11 cellular contexts compared by ENCODE assay signal in genomic region chr5:71924980-71925379, GRCh38.
DNase-seq lines count a peak whose midpoint lies in the region; ATAC-seq and TF ChIP-seq lines count a peak whose summit lies in the region.
"Had no signal": no experiment of that assay in that cellular context is flagged by ENCODE, and none has a peak within 500 bp of the region (broad histone marks: within the 10 kb centered on the region; RNA-seq: fewer than 3 reads in every experiment).

No MANE protein-coding gene starts in this region.

- H3K27me3 ChIP-seq in fibroblast of lung (ENCODE audit: control insufficient read depth, insufficient read depth, low read length) = no peaks in the 10 kb centered on the region
- no peaks in the 10 kb centered on the region for H3K27me3 ChIP-seq in smooth muscle cell (ENCODE audit: low read depth)
- H3K27me3 ChIP-seq in gastrocnemius medialis = no peaks in the 10 kb centered on the region

- H3K27me3 Mint-ChIP-seq in activated T-helper 17 cell treated with anti-CD3 and anti-CD28 coated beads, Interleukin-2, amount 50 U/mL, for 72 hours = peaks cover 37% of the 10 kb centered on the region

- H3K9me3 Mint-ChIP-seq in activated T-helper 17 cell treated with anti-CD3 and anti-CD28 coated beads, Interleukin-2, amount 50 U/mL, for 72 hours = peaks cover 12% of the 10 kb centered on the region

- H3K4me3 Mint-ChIP-seq in activated T-helper 17 cell treated with anti-CD3 and anti-CD28 coated beads, Interleukin-2, amount 50 U/mL, for 72 hours = no peak overlapping the region
- H3K4me3 Mint-ChIP-seq: nephron had no signal

- DNase-seq in NCI-H1092 treated with DMSO at 0.1 percent for 48 hours (lab: John Stamatoyannopoulos, UW) (peak; percentile 7), NCI-H1092 (lab: John Stamatoyannopoulos, UW) (no peak), RKO (ENCODE audit: low spot score) (peak; percentile 46), fibroblast of lung (ENCODE audit: low read depth in 2 of 2) (peak; percentile 50 to 67), smooth muscle cell (lab: John Stamatoyannopoulos, UW; ENCODE audit: unreplicated experiment) (no peak), gastrocnemius medialis (no peak)
- no peak for DNase-seq in activated CD4-positive, CD25-positive, alpha-beta regulatory T cell (lab: John Stamatoyannopoulos, UW)
- DNase-seq: glutamatergic neuron, NCI-H2171 treated with DMSO at 0.1 percent for 48 hours had no signal

- H3K4me2 ChIP-seq in fibroblast of lung (ENCODE audit: extremely low read depth, insufficient read depth, low read length) (no peak overlapping the region), smooth muscle cell (peak overlapping the region; percentile 15)

- no peaks in the 10 kb centered on the region for H3F3A ChIP-seq in smooth muscle cell (ENCODE audit: low read depth)

- ATAC-seq in gastrocnemius medialis = no peak
- no peak for ATAC-seq in activated T-helper 17 cell treated with anti-CD3 and anti-CD28 coated beads, Interleukin-2, amount 50 U/mL, for 72 hours (replicated peaks)

- H3K36me3 ChIP-seq in fibroblast of lung (ENCODE audit: control insufficient read depth, insufficient read depth, low read length) = no peaks in the 10 kb centered on the region
- no peaks in the 10 kb centered on the region for H3K36me3 ChIP-seq in smooth muscle cell (ENCODE audit: low read depth)
- no peaks in the 10 kb centered on the region for H3K36me3 ChIP-seq in gastrocnemius medialis

- no peak for TF ChIP-seq CTCF in fibroblast of lung (conservative IDR thresholded peaks at IDR 0.05 in 1 of 2, IDR thresholded peaks at IDR 0.05 in 1 of 2; ENCODE audit: low read depth in 1 of 2, low read length in 2 of 2)
- no peak for TF ChIP-seq CTCF in smooth muscle cell (IDR thresholded peaks at IDR 0.05; ENCODE audit: borderline replicate concordance, insufficient read depth, poor library complexity, severe bottlenecking)
- no peak for TF ChIP-seq CTCF in gastrocnemius medialis (IDR thresholded peaks at IDR 0.05 in 4 of 5, conservative IDR thresholded peaks at IDR 0.05 in 1 of 5)

- WGBS in smooth muscle cell (ENCODE audit: low lambda C conversion rate) = 30% methylated on average over 3 of the region's 3 CpGs

- H3K4me1 Mint-ChIP-seq in activated T-helper 17 cell treated with anti-CD3 and anti-CD28 coated beads, Interleukin-2, amount 50 U/mL, for 72 hours = no peaks in the 10 kb centered on the region

- H4K20me1 ChIP-seq in fibroblast of lung (ENCODE audit: control insufficient read depth, extremely low read depth, insufficient read depth, low read length) (no peaks in the 10 kb centered on the region), smooth muscle cell (ENCODE audit: low read depth) (no peaks in the 10 kb centered on the region)

- TF ChIP-seq POLR2A in gastrocnemius medialis (IDR thresholded peaks at IDR 0.05) = no peak

- no peaks in the 10 kb centered on the region for H3K9me3 ChIP-seq in fibroblast of lung (ENCODE audit: control insufficient read depth, insufficient read depth, low read depth, low read length)
- H3K9me3 ChIP-seq in smooth muscle cell (replicated peaks; ENCODE audit: low read depth) = no peaks in the 10 kb centered on the region
- H3K9me3 ChIP-seq in gastrocnemius medialis = no peaks in the 10 kb centered on the region

- no peaks in the 10 kb centered on the region for H3K36me3 Mint-ChIP-seq in activated T-helper 17 cell treated with anti-CD3 and anti-CD28 coated beads, Interleukin-2, amount 50 U/mL, for 72 hours (ENCODE audit: low read depth)

- H3K9ac ChIP-seq in fibroblast of lung (ENCODE audit: insufficient read depth, low read length) (no peak overlapping the region), smooth muscle cell (ENCODE audit: low read depth) (no peak overlapping the region)

- intact Hi-C loops in gastrocnemius medialis (cut with DNase I; ENCODE audit: low total_unique reads) = no loop called here

- H3K4me1 ChIP-seq in fibroblast of lung (ENCODE audit: control insufficient read depth, extremely low read depth, insufficient read depth, low read length) = peaks cover 2% of the 10 kb centered on the region
- peaks cover 13% of the 10 kb centered on the region for H3K4me1 ChIP-seq in smooth muscle cell (ENCODE audit: low read depth)
- H3K4me1 ChIP-seq in gastrocnemius medialis = no peaks in the 10 kb centered on the region

- in situ Hi-C loops in gastrocnemius medialis (cut with MboI; ENCODE audit: low sequenced_read_pairs in 4 of 4) = no loop called here

- H3K4me3 ChIP-seq in fibroblast of lung (replicated peaks in 1 of 4; ENCODE audit: control extremely low read depth in 1 of 4, insufficient read depth in 1 of 4, low read depth in 3 of 4, low read length in 4 of 4) (no peak overlapping the region), smooth muscle cell (no peak overlapping the region), gastrocnemius medialis (no peak overlapping the region)

- H2AFZ ChIP-seq in fibroblast of lung (ENCODE audit: low read length) = no peak overlapping the region
- peak overlapping the region; percentile 87 for H2AFZ ChIP-seq in smooth muscle cell (ENCODE audit: low read depth)

- H3K27ac Mint-ChIP-seq in activated T-helper 17 cell treated with anti-CD3 and anti-CD28 coated beads, Interleukin-2, amount 50 U/mL, for 72 hours = no peak overlapping the region

- H3K79me2 ChIP-seq in fibroblast of lung (ENCODE audit: control insufficient read depth, insufficient read depth, low read length) = no peaks in the 10 kb centered on the region
- no peaks in the 10 kb centered on the region for H3K79me2 ChIP-seq in smooth muscle cell (ENCODE audit: low read depth)

- H3K27ac ChIP-seq in fibroblast of lung (ENCODE audit: insufficient read depth, low read length) (no peak overlapping the region), smooth muscle cell (ENCODE audit: low read depth) (no peak overlapping the region), gastrocnemius medialis (no peak overlapping the region)

Comparison
In these comparisons a context has a peak if more than half of its experiments do, and no peak if none do; other contexts are left out.
1. DNase-seq: peak in NCI-H1092 treated with DMSO at 0.1 percent for 48 hours (single experiment), RKO (single experiment) and fibroblast of lung (2 of 2); none in NCI-H1092 (single experiment), smooth muscle cell (single experiment), gastrocnemius medialis (0 of 2) and activated CD4-positive, CD25-positive, alpha-beta regulatory T cell (0 of 4).